Comparison of ENCODE assay signal across 13 cellular contexts in genomic region chrX:12614266-12614665, GRCh38.
A peak's percentile ranks its signal among the peaks of the same experiment; 100 is the strongest.
DNase-seq lines count a peak whose midpoint lies in the region; ATAC-seq, FAIRE-seq and TF ChIP-seq lines count a peak whose summit lies in the region.
"Had no signal": no experiment of that assay in that cellular context is flagged by ENCODE, and none has a peak within 500 bp of the region (broad histone marks: within the 10 kb centered on the region; RNA-seq: fewer than 3 reads in every experiment).

No MANE protein-coding gene starts in this region.

- H2AFZ ChIP-seq in PC-9 (no peak overlapping the region), neuronal stem cell (ENCODE audit: low read length) (no peak overlapping the region)
- H2AFZ ChIP-seq: GM23338 had no signal

- intact Hi-C loops in PC-9 (cut with micrococcal nuclease; ENCODE audit: unreplicated experiment), result no loop called here

- H4K20me1 ChIP-seq in PC-9 (ENCODE audit: insufficient read depth), result no peaks in the 10 kb centered on the region

- no peak overlapping the region for H2BK12ac ChIP-seq in neuronal stem cell (ENCODE audit: low read length)

- no peak overlapping the region for H2BK15ac ChIP-seq in neuronal stem cell (ENCODE audit: low read length)

- H3K9ac ChIP-seq in neuronal stem cell (ENCODE audit: low read depth, low read length, poor library complexity), result no peak overlapping the region

- no peak overlapping the region for H2BK5ac ChIP-seq in neuronal stem cell (ENCODE audit: low read length)

- H4K91ac ChIP-seq in neuronal stem cell (ENCODE audit: low read depth, low read length, poor library complexity), result no peak overlapping the region

- H4K8ac ChIP-seq in neuronal stem cell (ENCODE audit: low read depth, low read length), result no peak overlapping the region

- H3K4me1 ChIP-seq in PC-9 (replicated peaks; ENCODE audit: insufficient read depth) (peaks cover 8% of the 10 kb centered on the region), neuronal stem cell (ENCODE audit: control insufficient read depth in 2 of 2, insufficient read depth in 1 of 2, low read depth in 1 of 2, low read length in 2 of 2) (no peaks in the 10 kb centered on the region)

- H3K36me3 ChIP-seq in PC-9 (ENCODE audit: low read depth), result no peaks in the 10 kb centered on the region
- H3K36me3 ChIP-seq in bronchial epithelial cell (ENCODE audit: control insufficient read depth, insufficient read depth, low read length), result no peaks in the 10 kb centered on the region
- H3K36me3 ChIP-seq in neuronal stem cell (replicated peaks in 1 of 2; ENCODE audit: control insufficient read depth in 2 of 2, insufficient read depth in 2 of 2, low read length in 2 of 2), result no peaks in the 10 kb centered on the region

- DNase-seq in DMS53 (lab: John Stamatoyannopoulos, UW) (peak; percentile 1), DMS53 treated with DMSO at 0.1 percent for 48 hours (lab: John Stamatoyannopoulos, UW; ENCODE audit: unreplicated experiment) (no peak), PC-9 (no peak), bronchial epithelial cell (ENCODE audit: low read depth) (peak; percentile 78), kidney tubule cell (ENCODE audit: low spot score) (peak; percentile 11), neuronal stem cell (ENCODE audit: low spot score) (no peak)
- DNase-seq: CD8-positive, alpha-beta T cell; GF-D8; H7 had no signal

- POLR2A ChIA-PET in PC-9 (lab: Charles Lee; ENCODE audit: unreplicated experiment), result no interaction called here

- no peak overlapping the region for H3K18ac ChIP-seq in neuronal stem cell (ENCODE audit: low read length)

- WGBS in neuronal stem cell (ENCODE audit: extremely low coverage in 2 of 2, insufficient read length in 2 of 2, insufficient replicate concordance in 1 of 2), 2 donors, result no CpG with 5 or more reads among the region's 5 CpGs

- no peaks in the 10 kb centered on the region for H3K79me1 ChIP-seq in neuronal stem cell (ENCODE audit: low read depth, low read length)

- no peak overlapping the region for H2AK5ac ChIP-seq in neuronal stem cell (ENCODE audit: low read depth, low read length)

- 0 out of 2 replicates have a peak, but pooled peaks cover 5% of the 10 kb centered on the region for H3F3A ChIP-seq in PC-9 (ENCODE audit: insufficient read depth, low read depth)

- CTCF ChIA-PET in PC-9 (lab: Charles Lee), result no interaction called here

- H3K27ac ChIP-seq in PC-9 (peak overlapping the region; percentile 22; the same call in 1 of the 2 replicates), neuronal stem cell (replicated peaks; ENCODE audit: low read length) (no peak overlapping the region)
- H3K27ac ChIP-seq: 22Rv1 had no signal

- no peak overlapping the region for H3K14ac ChIP-seq in neuronal stem cell (ENCODE audit: low read length)

- H3K9me2 ChIP-seq in PC-9 (ENCODE audit: insufficient read depth), result no peaks in the 10 kb centered on the region

- TF ChIP-seq CTCF in PC-9 (conservative IDR thresholded peaks at IDR 0.05) (no peak), bronchial epithelial cell (IDR thresholded peaks at IDR 0.05; ENCODE audit: insufficient read depth, low read length, severe bottlenecking) (no peak)

- H3K9me3 ChIP-seq in PC-9 (ENCODE audit: insufficient read depth, low read depth), result no peaks in the 10 kb centered on the region
- H3K9me3 ChIP-seq in neuronal stem cell (replicated peaks in 1 of 2; ENCODE audit: control insufficient read depth in 2 of 2, insufficient read depth in 1 of 2, low read depth in 1 of 2, low read length in 2 of 2), result no peaks in the 10 kb centered on the region

- FAIRE-seq in bronchial epithelial cell (lab: Jason Lieb, UNC), result no peak

- ATAC-seq in GM18511 (IDR thresholded peaks at IDR 0.05; ENCODE audit: unreplicated experiment), result no peak
- no peak for ATAC-seq in GM21515 (IDR thresholded peaks at IDR 0.05; ENCODE audit: unreplicated experiment)
- ATAC-seq: CD8-positive, alpha-beta T cell; GM23338 had no signal

- no peak overlapping the region for H3K4ac ChIP-seq in neuronal stem cell (ENCODE audit: low read length)

- no TSS peak for BruUV-seq in PC-9 (replicated peaks; lab: Mats Ljungman, UMichigan)

- H2BK120ac ChIP-seq in neuronal stem cell (ENCODE audit: low read depth, low read length), result no peak overlapping the region

- H3K27me3 ChIP-seq in PC-9 (ENCODE audit: insufficient read depth, low read depth), result no peaks in the 10 kb centered on the region
- no peaks in the 10 kb centered on the region for H3K27me3 ChIP-seq in bronchial epithelial cell (ENCODE audit: control insufficient read depth, insufficient read depth, low read length)
- no peaks in the 10 kb centered on the region for H3K27me3 ChIP-seq in neuronal stem cell (ENCODE audit: control insufficient read depth in 3 of 3, insufficient read depth in 3 of 3, low read depth in 1 of 3, low read length in 3 of 3)

- peak overlapping the region; percentile 30; the same call in 1 of the 2 replicates for H3K4me3 ChIP-seq in PC-9
- no peak overlapping the region for H3K4me3 ChIP-seq in bronchial epithelial cell (ENCODE audit: low read depth, low read length)
- no peak overlapping the region for H3K4me3 ChIP-seq in neuronal stem cell (ENCODE audit: low read length in 2 of 2)
- H3K4me3 ChIP-seq: GM23338 had no signal

- no peaks in the 10 kb centered on the region for H3K79me2 ChIP-seq in PC-9 (ENCODE audit: low read depth)

- peak overlapping the region; percentile 50 for H3K4me2 ChIP-seq in PC-9
- H3K4me2 ChIP-seq in neuronal stem cell (ENCODE audit: insufficient read depth, low read length, poor library complexity, severe bottlenecking), result no peak overlapping the region
- H3K4me2 ChIP-seq: GM23338 had no signal

- no peak overlapping the region for H3K23ac ChIP-seq in neuronal stem cell (ENCODE audit: low read depth, low read length, poor library complexity)

Comparison
In these comparisons a context has a peak if more than half of its experiments do, and no peak if none do; other contexts are left out.
1. DNase-seq: peak in DMS53 (single experiment), bronchial epithelial cell (single experiment) and kidney tubule cell (single experiment); none in DMS53 treated with DMSO at 0.1 percent for 48 hours (single experiment), PC-9 (0 of 2) and neuronal stem cell (single experiment).